9 cellular contexts compared by ENCODE assay signal in the genomic region with DNA sequence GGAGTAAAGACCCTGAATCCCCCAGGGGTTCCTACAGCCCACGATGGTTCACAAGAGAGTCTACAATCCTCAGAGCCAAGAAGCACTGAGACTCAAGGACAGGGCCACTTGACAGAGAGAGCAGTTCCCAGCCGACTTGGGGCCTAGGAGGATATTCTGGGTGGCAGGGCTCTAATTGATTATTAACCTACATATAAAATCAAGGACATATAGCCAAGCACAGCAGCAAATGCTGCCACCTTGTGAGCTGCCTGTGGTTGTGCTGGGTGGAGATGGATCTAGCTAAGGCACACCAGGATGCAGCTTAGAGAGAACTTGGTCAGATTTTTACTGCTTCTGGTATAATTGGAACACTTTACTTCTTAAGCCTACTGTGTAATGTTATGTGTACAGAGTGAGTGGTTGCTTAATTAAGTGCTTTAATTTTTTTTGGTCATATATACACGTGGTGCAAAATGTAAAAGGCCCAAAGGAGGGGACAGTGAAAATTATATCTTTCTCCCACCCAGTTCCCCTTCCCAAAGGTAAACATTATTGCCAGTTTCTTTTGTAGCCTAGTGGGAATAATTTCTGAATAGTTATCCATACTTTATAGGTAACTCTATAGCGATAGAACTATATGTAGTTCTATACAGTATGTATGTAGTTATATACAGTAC.
DNase-seq lines count a peak whose midpoint lies in the region; ATAC-seq, FAIRE-seq and TF ChIP-seq lines count a peak whose summit lies in the region.
"Had no signal": no experiment of that assay in that cellular context is flagged by ENCODE, and none has a peak within 500 bp of the region (broad histone marks: within the 10 kb centered on the region; RNA-seq: fewer than 3 reads in every experiment).

No MANE protein-coding gene starts in this region.

- in situ Hi-C loops in HepG2 (cut with HindIII; ENCODE audit: extremely low pct_ligation_motif_present, low pct_unique_long_range_greater_than_20kb), result loop anchor here (5.0 kb wide), 1 partner anchor 142 kb away; a partner anchor contains a TSS

- peaks cover 52% of the 10 kb centered on the region for H3K79me2 ChIP-seq in HepG2 (ENCODE audit: insufficient read depth, low read length)

- peaks cover 9% of the 10 kb centered on the region for H4K20me1 ChIP-seq in HepG2 (ENCODE audit: insufficient read depth, low read length)

- intact Hi-C loops in adrenal gland (cut with DNase I) (loop anchor here in 1 of 2 donors (5.0 kb wide), 1 partner anchor 142 kb away; a partner anchor contains a TSS), HepG2 (cut with micrococcal nuclease; ENCODE audit: unreplicated experiment) (loop anchor here (1.0 kb wide), 2 partner anchors 141 to 206 kb away; a partner anchor contains a TSS)

- no peak overlapping the region; the same call in 1 of the 2 replicates for H3K4me2 ChIP-seq in HepG2 (ENCODE audit: low read depth, low read length)

- peak; percentile 76 for FAIRE-seq in HepG2 (lab: Jason Lieb, UNC)

- POLR2A ChIA-PET in HepG2 (lab: Yijun Ruan, JAX), result interaction anchor here (1.6 kb wide), 1 partner anchor 141 kb away, joined by 11 read pairs; a partner anchor contains a TSS

- H3K9me3 ChIP-seq in adrenal gland (replicated peaks in 1 of 3), result no peaks in the 10 kb centered on the region
- H3K9me3 ChIP-seq in HepG2 (ENCODE audit: low read length), result no peaks in the 10 kb centered on the region
- H3K9me3 ChIP-seq: ovary had no signal

- no peak for TF ChIP-seq EP300 in HepG2 (IDR thresholded peaks at IDR 0.05; ENCODE audit: low read depth in 2 of 2, low read length in 2 of 2)
- no peak for TF ChIP-seq EP300 in HepG2 (CRISPR knock-in tag; IDR thresholded peaks at IDR 0.05; ENCODE audit: borderline replicate concordance)

- peak overlapping the region in 2 of 5 donors; percentile 37 to 41 for H3K27ac ChIP-seq in adrenal gland
- peak overlapping the region; percentile 21 for H3K27ac ChIP-seq in HepG2 (ENCODE audit: extremely low read length, insufficient read depth, low read length)
- H3K27ac ChIP-seq: ovary had no signal

- no peak overlapping the region for H3K9ac ChIP-seq in HepG2 (ENCODE audit: insufficient read depth, low read depth, low read length)

- H3K36me3 ChIP-seq in adrenal gland (replicated peaks in 1 of 2), result no peaks in the 10 kb centered on the region
- H3K36me3 ChIP-seq in HepG2 (replicated peaks in 1 of 2; ENCODE audit: control insufficient read depth in 1 of 2, insufficient read depth in 2 of 2, low read length in 2 of 2), result no peaks in the 10 kb centered on the region
- H3K36me3 ChIP-seq: ovary had no signal

- H3K27me3 Mint-ChIP-seq in stimulated activated naive CD8-positive, alpha-beta T cell treated with anti-CD3 and anti-CD28 coated beads, Interleukin-15, amount 100 ng/mL, for 72 hours, result no peaks in the 10 kb centered on the region

- peak overlapping the region; percentile 79 to 95 for H3K27ac Mint-ChIP-seq in stimulated activated naive CD8-positive, alpha-beta T cell treated with anti-CD3 and anti-CD28 coated beads, Interleukin-15, amount 100 ng/mL, for 72 hours

- no peak overlapping the region for H2AFZ ChIP-seq in HepG2 (ENCODE audit: low read length)

- no peaks in the 10 kb centered on the region for H3K9me3 Mint-ChIP-seq in stimulated activated naive CD8-positive, alpha-beta T cell treated with anti-CD3 and anti-CD28 coated beads, Interleukin-15, amount 100 ng/mL, for 72 hours

- peak; percentile 97 for ATAC-seq in SK-N-SH treated with all-trans-retinoic acid at 6 μM for 48 hours
- peak; percentile 87 for ATAC-seq in HepG2
- ATAC-seq in stimulated activated naive CD8-positive, alpha-beta T cell treated with anti-CD3 and anti-CD28 coated beads, Interleukin-15, amount 100 ng/mL, for 72 hours, result peak; percentile 62
- ATAC-seq in HG02885 (IDR thresholded peaks at IDR 0.05; ENCODE audit: poor library complexity, unreplicated experiment), result no peak

- H3K4me1 Mint-ChIP-seq in stimulated activated naive CD8-positive, alpha-beta T cell treated with anti-CD3 and anti-CD28 coated beads, Interleukin-15, amount 100 ng/mL, for 72 hours, result peaks cover 81% of the 10 kb centered on the region

- peak; percentile 41 to 67 (median 57) for TF ChIP-seq CTCF in adrenal gland (IDR thresholded peaks at IDR 0.05)
- peak; percentile 87 for TF ChIP-seq CTCF in HepG2 (CRISPR knock-in tag; IDR thresholded peaks at IDR 0.05)

- H3K27me3 ChIP-seq in adrenal gland (no peaks in the 10 kb centered on the region), HepG2 (ENCODE audit: control insufficient read depth in 1 of 2, insufficient read depth in 2 of 2, low read length in 2 of 2) (no peaks in the 10 kb centered on the region)
- H3K27me3 ChIP-seq: ovary had no signal

- WGBS in adrenal gland, 4 donors, result 29 to 37% (median 32%) methylated on average over 4 of the region's 4 CpGs
- WGBS in HepG2 (ENCODE audit: low lambda C conversion rate), result 80% methylated on average over 3 of the region's 4 CpGs

- DNase-seq in D341Med (ENCODE audit: low spot score), result peak; percentile 73
- peak; percentile 41 for DNase-seq in HCEC 1CT
- peak in 6 of 7 donors; percentile 38 to 74 (median 55) for DNase-seq in adrenal gland
- DNase-seq in HepG2 (ENCODE audit: low spot score), result peak; percentile 70
- DNase-seq in stimulated activated naive CD8-positive, alpha-beta T cell treated with anti-CD3 and anti-CD28 coated beads, Interleukin-15, amount 100 ng/mL, for 72 hours, result peak; percentile 33 to 68
- DNase-seq in middle frontal gyrus (ENCODE audit: extremely low spot score, low spot score), result no peak

- peak; percentile 89 for TF ChIP-seq RAD21 in HepG2 (CRISPR knock-in tag; IDR thresholded peaks at IDR 0.05)

- peak overlapping the region; percentile 64 to 80 for H3K4me3 Mint-ChIP-seq in stimulated activated naive CD8-positive, alpha-beta T cell treated with anti-CD3 and anti-CD28 coated beads, Interleukin-15, amount 100 ng/mL, for 72 hours

- H3K4me1 ChIP-seq in adrenal gland (replicated peaks in 1 of 2) (peaks cover 6 to 45% of the 10 kb centered on the region in 2 donors), HepG2 (ENCODE audit: insufficient read depth, low read length) (peaks cover 73% of the 10 kb centered on the region)

- CTCF ChIA-PET in HepG2 (lab: Yijun Ruan, JAX; ENCODE audit: low intra/inter-chr PET ratio, low total read pairs), result interaction anchor here (1.0 to 3.1 kb wide), 2 partner anchors 141 to 206 kb away, joined by 4 to 21 read pairs; a partner anchor contains a TSS

- TF ChIP-seq POLR2A in adrenal gland (IDR thresholded peaks at IDR 0.05) (no peak), HepG2 (IDR thresholded peaks at IDR 0.05; ENCODE audit: insufficient read depth in 1 of 2, low read depth in 2 of 2, low read length in 2 of 2) (no peak)

- BruUV-seq in HepG2 (replicated peaks; lab: Mats Ljungman, UMichigan), result no TSS peak

- H3K4me3 ChIP-seq in adrenal gland (no peak overlapping the region), HepG2 (replicated peaks in 1 of 3; ENCODE audit: insufficient read depth in 1 of 3, low read depth in 2 of 3, low read length in 3 of 3) (no peak overlapping the region)
- H3K4me3 ChIP-seq: ovary had no signal

TF ChIP-seq in SK-N-SH treated with all-trans-retinoic acid at 6 μM for 48 hours, 23 proteins besides CTCF, POLR2A, EP300 and RAD21 (continues in another document):
- TF ChIP-seq, protein P1, sequence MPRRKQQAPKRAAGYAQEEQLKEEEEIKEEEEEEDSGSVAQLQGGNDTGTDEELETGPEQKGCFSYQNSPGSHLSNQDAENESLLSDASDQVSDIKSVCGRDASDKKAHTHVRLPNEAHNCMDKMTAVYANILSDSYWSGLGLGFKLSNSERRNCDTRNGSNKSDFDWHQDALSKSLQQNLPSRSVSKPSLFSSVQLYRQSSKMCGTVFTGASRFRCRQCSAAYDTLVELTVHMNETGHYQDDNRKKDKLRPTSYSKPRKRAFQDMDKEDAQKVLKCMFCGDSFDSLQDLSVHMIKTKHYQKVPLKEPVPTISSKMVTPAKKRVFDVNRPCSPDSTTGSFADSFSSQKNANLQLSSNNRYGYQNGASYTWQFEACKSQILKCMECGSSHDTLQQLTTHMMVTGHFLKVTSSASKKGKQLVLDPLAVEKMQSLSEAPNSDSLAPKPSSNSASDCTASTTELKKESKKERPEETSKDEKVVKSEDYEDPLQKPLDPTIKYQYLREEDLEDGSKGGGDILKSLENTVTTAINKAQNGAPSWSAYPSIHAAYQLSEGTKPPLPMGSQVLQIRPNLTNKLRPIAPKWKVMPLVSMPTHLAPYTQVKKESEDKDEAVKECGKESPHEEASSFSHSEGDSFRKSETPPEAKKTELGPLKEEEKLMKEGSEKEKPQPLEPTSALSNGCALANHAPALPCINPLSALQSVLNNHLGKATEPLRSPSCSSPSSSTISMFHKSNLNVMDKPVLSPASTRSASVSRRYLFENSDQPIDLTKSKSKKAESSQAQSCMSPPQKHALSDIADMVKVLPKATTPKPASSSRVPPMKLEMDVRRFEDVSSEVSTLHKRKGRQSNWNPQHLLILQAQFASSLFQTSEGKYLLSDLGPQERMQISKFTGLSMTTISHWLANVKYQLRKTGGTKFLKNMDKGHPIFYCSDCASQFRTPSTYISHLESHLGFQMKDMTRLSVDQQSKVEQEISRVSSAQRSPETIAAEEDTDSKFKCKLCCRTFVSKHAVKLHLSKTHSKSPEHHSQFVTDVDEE (CRISPR knock-in tag; IDR thresholded peaks at IDR 0.05), result no peak
- no peak for TF ChIP-seq TCF4 (CRISPR knock-in tag; IDR thresholded peaks at IDR 0.05; ENCODE audit: borderline replicate concordance)

TF ChIP-seq in HepG2, 621 proteins besides CTCF, POLR2A, EP300 and RAD21 (continues in another document):
- TF ChIP-seq ZFX (CRISPR knock-in tag; IDR thresholded peaks at IDR 0.05; ENCODE audit: low read depth) (peak; percentile 18; the same call in 1 of the 2 replicates), KMT2A (CRISPR knock-in tag; IDR thresholded peaks at IDR 0.05) (peak; percentile 55; the same call in 1 of the 2 replicates), STAG1 (CRISPR knock-in tag; IDR thresholded peaks at IDR 0.05) (peak; percentile 89), CCDC6 (CRISPR knock-in tag; IDR thresholded peaks at IDR 0.05) (peak; percentile 27; the same call in 1 of the 2 replicates), ZFAT (CRISPR knock-in tag; conservative IDR thresholded peaks at IDR 0.05) (no peak), CEBPG (CRISPR knock-in tag; IDR thresholded peaks at IDR 0.05) (no peak), PPARG (CRISPR knock-in tag; conservative IDR thresholded peaks at IDR 0.05) (0 out of 2 replicates have a peak, but pooled peaks have one; percentile 15), GATAD2A (CRISPR knock-in tag; IDR thresholded peaks at IDR 0.05) (peak; percentile 36; the same call in 1 of the 2 replicates)
- TF ChIP-seq, protein P2, sequence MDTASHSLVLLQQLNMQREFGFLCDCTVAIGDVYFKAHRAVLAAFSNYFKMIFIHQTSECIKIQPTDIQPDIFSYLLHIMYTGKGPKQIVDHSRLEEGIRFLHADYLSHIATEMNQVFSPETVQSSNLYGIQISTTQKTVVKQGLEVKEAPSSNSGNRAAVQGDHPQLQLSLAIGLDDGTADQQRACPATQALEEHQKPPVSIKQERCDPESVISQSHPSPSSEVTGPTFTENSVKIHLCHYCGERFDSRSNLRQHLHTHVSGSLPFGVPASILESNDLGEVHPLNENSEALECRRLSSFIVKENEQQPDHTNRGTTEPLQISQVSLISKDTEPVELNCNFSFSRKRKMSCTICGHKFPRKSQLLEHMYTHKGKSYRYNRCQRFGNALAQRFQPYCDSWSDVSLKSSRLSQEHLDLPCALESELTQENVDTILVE (CRISPR knock-in tag; IDR thresholded peaks at IDR 0.05), result no peak
